Comparison of ENCODE assay signal across 8 cellular contexts in the genomic region with DNA sequence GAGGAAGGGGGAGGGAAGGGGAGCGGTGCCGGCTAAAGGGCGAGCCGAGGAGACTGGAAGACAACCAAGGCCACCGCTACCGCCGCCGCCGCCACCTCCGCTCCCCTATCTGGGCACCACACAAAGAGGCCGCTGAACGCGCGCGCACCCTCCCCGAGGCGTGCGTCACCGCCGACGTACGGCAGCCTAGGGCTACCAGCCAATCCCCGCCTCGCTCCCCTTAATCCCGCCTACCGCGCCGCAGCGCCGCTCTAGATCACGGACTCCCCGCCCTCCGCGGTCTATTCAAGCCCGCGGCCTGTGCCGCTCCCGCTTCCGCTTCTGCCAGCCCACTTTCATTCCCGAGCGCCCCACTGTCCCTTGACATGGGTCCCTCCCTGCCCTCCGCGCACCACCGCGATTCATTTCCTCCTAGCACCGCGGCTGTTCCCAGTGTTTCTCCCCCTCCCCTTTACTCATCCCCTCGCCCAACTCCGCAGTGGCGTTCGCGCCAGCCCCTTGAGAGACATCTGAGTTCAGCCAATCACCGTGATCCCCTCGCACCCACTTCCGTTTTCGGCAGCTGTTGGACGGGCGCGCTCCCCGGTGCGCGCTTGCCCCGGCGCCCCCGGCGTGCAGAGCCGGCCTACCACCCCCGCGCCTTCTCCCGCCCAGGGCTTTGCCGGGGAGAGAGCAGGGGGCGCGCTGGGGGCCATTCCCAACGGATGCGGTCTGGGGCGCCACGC. TPM values are rescaled to one million over a fixed set of nuclear protein-coding genes. Genes with fewer than 3 reads are reported as not detected.
DNase-seq lines count a peak whose midpoint lies in the region; ATAC-seq, FAIRE-seq and TF ChIP-seq lines count a peak whose summit lies in the region.

Gene HNRNPA0 (minus strand): TSS at position 128 of the 725 bp plus-strand sequence. CDS start 297 bp downstream, outside the sequence.

- H3K4me3 ChIP-seq in heart right ventricle (peak within 1 kb of the TSS; percentile 69 to 97 (median 88)), upper lobe of right lung (peak within 1 kb of the TSS; percentile 82)

- WGBS in adipose tissue, 3 donors, result 0 to 1% (median 1%) methylated on average over 53 to 77 of the region's 77 CpGs
- WGBS in heart right ventricle, 2 donors, result 0% methylated on average over 77 of the region's 77 CpGs

- no peaks in the 10 kb centered on the region for H3K9me3 Mint-ChIP-seq in T-cell

- POLR2A ChIA-PET in T-cell (lab: Charles Lee), result interaction anchor here in 1 of 2 donors (0.6 to 1.6 kb wide), 2 partner anchors 14 to 1037 kb away, joined by 5 to 6 read pairs; no protein-coding TSS in a partner anchor

- CTCF ChIA-PET in T-cell (lab: Charles Lee), result interaction anchor here in 1 of 2 donors (1.0 to 1.7 kb wide), 2 partner anchors 10 to 12 kb away, joined by 3 to 5 read pairs; no protein-coding TSS in a partner anchor

- peak; percentile 96 for TF ChIP-seq POLR2A in GM12891 (IDR thresholded peaks at IDR 0.05; ENCODE audit: low read depth, low read length)

- peaks cover 4 to 38% (median 36%) of the 10 kb centered on the region in 9 donors for H3K4me1 ChIP-seq in heart right ventricle
- peaks cover 16% of the 10 kb centered on the region for H3K4me1 ChIP-seq in upper lobe of right lung

- peak; percentile 89 for DNase-seq in GM12891 (ENCODE audit: insufficient read length, low spot score)
- DNase-seq in NCI-H1436 treated with DMSO at 0.1 percent for 48 hours (lab: John Stamatoyannopoulos, UW), result peak; percentile 87
- peak; percentile 92 to 98 (median 96) for DNase-seq in T-cell
- peak; percentile 96 to 97 for DNase-seq in heart right ventricle
- peak; percentile 99 for DNase-seq in posterior vena cava (ENCODE audit: low spot score)
- peak; percentile 99 for DNase-seq in upper lobe of right lung

- TF ChIP-seq CTCF in heart right ventricle (IDR thresholded peaks at IDR 0.05) (peak in 2 of 9 donors; percentile 28 to 30), upper lobe of right lung (IDR thresholded peaks at IDR 0.05) (no peak)

- no peaks in the 10 kb centered on the region for H3K27me3 Mint-ChIP-seq in T-cell

- H3K27ac ChIP-seq in adipose tissue (ENCODE audit: low read depth, low read length), result peak within 1 kb of the TSS; percentile 100
- H3K27ac ChIP-seq in heart right ventricle, result peak within 1 kb of the TSS; percentile 92 to 100 (median 99)
- H3K27ac ChIP-seq in upper lobe of right lung, result peak within 1 kb of the TSS; percentile 100

- H3K4me3 Mint-ChIP-seq in T-cell, result peak within 1 kb of the TSS; percentile 88 to 97 (median 95)

- intact Hi-C loops in heart right ventricle (cut with DNase I) (loop anchor here in 4 of 10 donors (5.0 to 10.0 kb wide), 3 partner anchors 278 to 380 kb away; partner anchors contain the start of genes FAM13B (in 2 of the 4) and NME5 (in 2 of the 4)), posterior vena cava (cut with DNase I) (no loop called here), upper lobe of right lung (cut with DNase I) (no loop called here)

- ATAC-seq in HG02840 (IDR thresholded peaks at IDR 0.05; ENCODE audit: low FRiP score, unreplicated experiment), result peak; percentile 84
- ATAC-seq in T-cell (replicated peaks in 1 of 4), result peak; percentile 84 to 88 (median 85)
- peak; percentile 95 to 98 (median 96) for ATAC-seq in heart right ventricle
- peak; percentile 95 for ATAC-seq in upper lobe of right lung

- peak within 1 kb of the TSS; percentile 100 for H3K27ac Mint-ChIP-seq in T-cell

- H3K9me3 ChIP-seq in heart right ventricle (no peaks in the 10 kb centered on the region), upper lobe of right lung (no peaks in the 10 kb centered on the region)

- no peaks in the 10 kb centered on the region for H3K27me3 ChIP-seq in heart right ventricle
- no peaks in the 10 kb centered on the region for H3K27me3 ChIP-seq in upper lobe of right lung

- H3K4me1 Mint-ChIP-seq in T-cell, result peaks cover 24 to 32% (median 31%) of the 10 kb centered on the region in 3 donors

- peaks cover 13% of the 10 kb centered on the region for H3K36me3 Mint-ChIP-seq in T-cell

- peak; percentile 99 for FAIRE-seq in GM12891 (lab: Jason Lieb, UNC)

- peaks cover 0 to 32% (median 0%) of the 10 kb centered on the region in 9 donors for H3K36me3 ChIP-seq in heart right ventricle
- H3K36me3 ChIP-seq in upper lobe of right lung, result peaks cover 9% of the 10 kb centered on the region

TF ChIP-seq in GM12891, 5 proteins besides CTCF, POLR2A, EP300 and RAD21:
- TF ChIP-seq SPI1 (IDR thresholded peaks at IDR 0.05; ENCODE audit: low read depth, low read length), result peak; percentile 89
- no peak; the same call in 1 of the 2 replicates for TF ChIP-seq POU2F2 (IDR thresholded peaks at IDR 0.05; ENCODE audit: low read depth, low read length)
- TF ChIP-seq PAX5 (IDR thresholded peaks at IDR 0.05; ENCODE audit: insufficient read depth, low read length, severe bottlenecking), result no peak
- peak; percentile 96 for TF ChIP-seq POLR2AphosphoS5 (IDR thresholded peaks at IDR 0.05; ENCODE audit: low read depth, low read length)
- TF ChIP-seq TAF1 (IDR thresholded peaks at IDR 0.05; ENCODE audit: low read depth, low read length), result peak; percentile 98

RNA-seq across cellular contexts. Expression of gene HNRNPA0, which starts in this region (rescaled TPM):
- polyA plus RNA-seq in GM12891 (2012; ENCODE audit: low read depth, missing spikeins), result 28.5 TPM
- total RNA-seq in T-cell (10 to 100 TPM; 30.3 to 41.4 (median 32.7) TPM), heart right ventricle (10 to 100 TPM; 12.4 to 23.8 (median 17.4) TPM), posterior vena cava (10 to 100 TPM; 23.5 to 24.2 TPM), upper lobe of right lung (22.8 TPM)
- polyA plus RNA-seq in adipose tissue (10 to 100 TPM; 13.2 to 32.3 (median 29.6) TPM), heart right ventricle (10 to 100 TPM in 1 of 2 donors, 1 to 10 TPM in 1; 7.9 to 17.9 TPM)

Comparison
In these comparisons a context has a peak if more than half of its experiments do, and no peak if none do; other contexts are left out.
1. Peak in every context shown above with its lines: DNase-seq, ATAC-seq, H3K4me3 ChIP-seq and H3K27ac ChIP-seq.